ENCODE assay signal across 1 cellular context in genomic region chr19:56121180-56122167, GRCh38.
A peak's percentile ranks its signal among the peaks of the same experiment; 100 is the strongest.
TF ChIP-seq lines count a peak whose summit lies in the region.

Gene ZNF787, minus strand, starts transcription at chr19:56121295. Its CDS starts 18,078 bp downstream, at chr19:56103217.

TF ChIP-seq in HepG2, 621 proteins besides CTCF, POLR2A, EP300 and RAD21 (continued from another document and continues in another):
- TF ChIP-seq ZBTB34 (CRISPR knock-in tag; IDR thresholded peaks at IDR 0.05) (no peak), ZFYVE20 (CRISPR knock-in tag; IDR thresholded peaks at IDR 0.05; ENCODE audit: borderline replicate concordance, low read depth) (no peak), ZNF484 (CRISPR knock-in tag; IDR thresholded peaks at IDR 0.05; ENCODE audit: borderline replicate concordance, low read depth) (no peak), ZNF713 (CRISPR knock-in tag; IDR thresholded peaks at IDR 0.05) (no peak), MTF2 (CRISPR knock-in tag; IDR thresholded peaks at IDR 0.05; ENCODE audit: borderline replicate concordance) (peak; percentile 73; the same call in 1 of the 2 replicates), ZNF101 (CRISPR knock-in tag; IDR thresholded peaks at IDR 0.05; ENCODE audit: borderline replicate concordance, low read depth) (peak; percentile 70; the same call in 1 of the 2 replicates), ZBTB44 (CRISPR knock-in tag; IDR thresholded peaks at IDR 0.05) (no peak), DZIP1 (CRISPR knock-in tag; IDR thresholded peaks at IDR 0.05) (no peak), ZNF724P (CRISPR knock-in tag; IDR thresholded peaks at IDR 0.05; ENCODE audit: borderline replicate concordance) (no peak), ZNF589 (CRISPR knock-in tag; conservative IDR thresholded peaks at IDR 0.05) (peak; percentile 55; the same call in 1 of the 2 replicates), ZHX1 (CRISPR knock-in tag; IDR thresholded peaks at IDR 0.05; ENCODE audit: low read depth) (no peak), IRF1 (CRISPR knock-in tag; IDR thresholded peaks at IDR 0.05; ENCODE audit: low read depth) (no peak), ZMAT5 (CRISPR knock-in tag; IDR thresholded peaks at IDR 0.05; ENCODE audit: borderline replicate concordance, low read depth) (no peak), ZC3H13 (CRISPR knock-in tag; IDR thresholded peaks at IDR 0.05) (no peak; the same call in 1 of the 2 replicates), CENPX (CRISPR knock-in tag; IDR thresholded peaks at IDR 0.05) (no peak), ZFX (CRISPR knock-in tag; IDR thresholded peaks at IDR 0.05; ENCODE audit: low read depth) (peak; percentile 53), ISL2 (CRISPR knock-in tag; IDR thresholded peaks at IDR 0.05) (no peak; the same call in 1 of the 2 replicates), KIAA2018 (CRISPR knock-in tag; IDR thresholded peaks at IDR 0.05; ENCODE audit: borderline replicate concordance) (no peak), ZNF709 (CRISPR knock-in tag; IDR thresholded peaks at IDR 0.05) (0 out of 2 replicates have a peak, but pooled peaks have one; percentile 44), NCOA1 (CRISPR knock-in tag; IDR thresholded peaks at IDR 0.05) (peak; percentile 81), ADNP (CRISPR knock-in tag; IDR thresholded peaks at IDR 0.05) (no peak), XRCC5 (optimal IDR thresholded peaks at IDR 0.05; ENCODE audit: low read length) (peak; percentile 97), NAIF1 (CRISPR knock-in tag; IDR thresholded peaks at IDR 0.05; ENCODE audit: borderline replicate concordance) (no peak; the same call in 1 of the 2 replicates), MTERF4 (CRISPR knock-in tag; IDR thresholded peaks at IDR 0.05) (no peak), ATF3 (CRISPR knock-in tag; IDR thresholded peaks at IDR 0.05) (no peak), GLMP (CRISPR knock-in tag; IDR thresholded peaks at IDR 0.05; ENCODE audit: borderline replicate concordance) (no peak), CENPBD1 (CRISPR knock-in tag; IDR thresholded peaks at IDR 0.05; ENCODE audit: borderline replicate concordance, low read depth) (no peak), TARDBP (CRISPR knock-in tag; IDR thresholded peaks at IDR 0.05) (peak; percentile 50; the same call in 1 of the 2 replicates), ZNF343 (CRISPR knock-in tag; IDR thresholded peaks at IDR 0.05) (peak; percentile 62; the same call in 1 of the 2 replicates), DNMT3B (CRISPR knock-in tag; conservative IDR thresholded peaks at IDR 0.05) (peak; percentile 48; the same call in 1 of the 2 replicates), BCL6 (CRISPR knock-in tag; IDR thresholded peaks at IDR 0.05) (peak; percentile 24; the same call in 1 of the 2 replicates), ZNF691 (CRISPR knock-in tag; IDR thresholded peaks at IDR 0.05; ENCODE audit: borderline replicate concordance, low read depth) (peak; percentile 94), ZSCAN29 (CRISPR knock-in tag; conservative IDR thresholded peaks at IDR 0.05) (0 out of 2 replicates have a peak, but pooled peaks have one; percentile 27), CCDC6 (CRISPR knock-in tag; IDR thresholded peaks at IDR 0.05) (peak; percentile 47; the same call in 1 of the 2 replicates), ZSCAN30 (CRISPR knock-in tag; IDR thresholded peaks at IDR 0.05) (no peak; the same call in 1 of the 2 replicates)
